ENCODE assay signal across 8 cellular contexts in the genomic region with DNA sequence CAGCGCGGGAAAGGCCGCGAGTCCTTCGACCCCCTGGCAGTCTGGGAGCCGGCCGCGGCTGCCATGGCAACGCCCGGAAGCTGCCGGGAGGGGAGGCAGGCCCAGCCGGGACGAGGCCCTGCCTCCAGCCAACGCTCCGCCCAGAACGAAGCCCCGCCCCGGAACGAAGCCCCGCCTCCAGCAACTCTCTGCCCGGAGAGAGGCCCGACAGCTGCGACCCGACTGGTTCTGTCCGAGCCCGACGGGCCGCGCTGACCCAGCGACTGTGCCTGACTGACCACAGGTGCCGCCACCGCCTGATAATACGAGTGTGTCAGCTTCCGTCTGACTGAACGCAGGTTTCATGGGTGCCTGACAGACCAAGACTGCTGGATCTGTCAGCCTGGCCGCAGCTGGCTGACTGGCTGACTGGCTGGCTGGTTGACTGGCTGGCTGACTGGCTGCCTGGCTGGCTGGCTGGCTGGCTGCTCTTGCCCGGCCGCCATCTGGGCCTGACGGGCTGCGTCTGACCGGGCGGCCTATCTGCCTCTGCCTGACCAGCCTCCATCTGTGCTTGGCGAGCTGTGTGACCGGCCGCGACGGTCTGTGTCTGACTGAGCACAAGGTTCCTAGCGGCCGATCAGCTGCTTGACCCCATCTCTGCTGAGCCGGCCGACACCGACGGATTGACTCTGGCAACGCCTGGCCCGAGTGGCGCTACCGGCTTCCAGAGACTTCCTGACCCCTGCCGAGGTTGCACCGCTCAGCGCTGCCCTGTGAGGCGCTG.
A peak's percentile ranks its signal among the peaks of the same experiment; 100 is the strongest.
DNase-seq lines count a peak whose midpoint lies in the region; ATAC-seq and TF ChIP-seq lines count a peak whose summit lies in the region.

No MANE protein-coding gene starts in this region.

- peak overlapping the region; percentile 66 for H3K9ac ChIP-seq in Karpas-422 (ENCODE audit: low read length)
- peak overlapping the region; percentile 80 for H3K9ac ChIP-seq in neural cell (ENCODE audit: low read length)

- H3K9me3 ChIP-seq in Karpas-422 (ENCODE audit: low read length) = no peaks in the 10 kb centered on the region
- no peaks in the 10 kb centered on the region for H3K9me3 ChIP-seq in neural cell (ENCODE audit: low read length)

- H3K4me2 ChIP-seq in Karpas-422 (ENCODE audit: low read depth, low read length, poor library complexity, severe bottlenecking) (peak overlapping the region; percentile 78), neural cell (ENCODE audit: low read length) (peak overlapping the region; percentile 78)

- H3K79me2 ChIP-seq in Karpas-422 (ENCODE audit: low read length) = no peaks in the 10 kb centered on the region
- no peaks in the 10 kb centered on the region for H3K79me2 ChIP-seq in neural cell (replicated peaks; ENCODE audit: insufficient read depth, low read length)

- peak; percentile 88 for ATAC-seq in GM21737 (IDR thresholded peaks at IDR 0.05; ENCODE audit: unreplicated experiment)

- peaks cover 2% of the 10 kb centered on the region for H3K27me3 Mint-ChIP-seq in stimulated activated naive CD8-positive, alpha-beta T cell treated with anti-CD3 and anti-CD28 coated beads, Interleukin-15, Interleukin-2, amounts not matched to agents 100 ng/mL and 50 ng/mL, for 24 hours

- H2AFZ ChIP-seq in Karpas-422 (ENCODE audit: low read length) = peak overlapping the region; percentile 87; the same call in 1 of the 2 replicates
- H2AFZ ChIP-seq in neural cell (ENCODE audit: low read depth, low read length) = peak overlapping the region; percentile 89

- H3F3A ChIP-seq in neural cell (ENCODE audit: insufficient read depth, low read length, poor library complexity, severe bottlenecking) = no peaks in the 10 kb centered on the region

- H3K9me3 Mint-ChIP-seq in stimulated activated naive CD8-positive, alpha-beta T cell treated with anti-CD3 and anti-CD28 coated beads, Interleukin-15, Interleukin-2, amounts not matched to agents 100 ng/mL and 50 ng/mL, for 24 hours = no peaks in the 10 kb centered on the region

- TF ChIP-seq CTCF in fibroblast of the aortic adventitia (IDR thresholded peaks at IDR 0.05; ENCODE audit: insufficient read depth, low read length) = no peak
- no peak for TF ChIP-seq CTCF in neural cell (IDR thresholded peaks at IDR 0.05; ENCODE audit: poor library complexity, severe bottlenecking)

- TF ChIP-seq RAD21 in neural cell (conservative IDR thresholded peaks at IDR 0.05) = no peak

- peak overlapping the region; percentile 83 for H3K4me3 Mint-ChIP-seq in stimulated activated naive CD8-positive, alpha-beta T cell treated with anti-CD3 and anti-CD28 coated beads, Interleukin-15, Interleukin-2, amounts not matched to agents 100 ng/mL and 50 ng/mL, for 24 hours

- no peaks in the 10 kb centered on the region for H4K20me1 ChIP-seq in Karpas-422 (ENCODE audit: insufficient read depth, low read depth, low read length)
- no peaks in the 10 kb centered on the region for H4K20me1 ChIP-seq in neural cell (ENCODE audit: insufficient read depth)

- peaks cover 4% of the 10 kb centered on the region; the same call in 1 of the 2 replicates for H3K27me3 ChIP-seq in Karpas-422 (ENCODE audit: low read length)
- no peaks in the 10 kb centered on the region for H3K27me3 ChIP-seq in neural cell (ENCODE audit: insufficient read depth, low read depth, low read length)

- no peaks in the 10 kb centered on the region for H3K36me3 ChIP-seq in Karpas-422 (ENCODE audit: insufficient read depth, low read length)
- H3K36me3 ChIP-seq in neural cell (ENCODE audit: insufficient read depth, low read length) = no peaks in the 10 kb centered on the region

- DNase-seq in DMS53 treated with DMSO at 0.1 percent for 48 hours (lab: John Stamatoyannopoulos, UW; ENCODE audit: unreplicated experiment) (peak; percentile 87), Karpas-422 (peak; percentile 94), RPMI7951 (ENCODE audit: low read depth) (peak; percentile 89), fibroblast of the aortic adventitia (ENCODE audit: low read depth) (peak; percentile 75)
- peak; percentile 92 for DNase-seq in activated effector memory CD4-positive, alpha-beta T cell treated with Interleukin-2 at 50 U/mL for 16 hours

- H3K27ac Mint-ChIP-seq in stimulated activated naive CD8-positive, alpha-beta T cell treated with anti-CD3 and anti-CD28 coated beads, Interleukin-15, Interleukin-2, amounts not matched to agents 100 ng/mL and 50 ng/mL, for 24 hours = no peak overlapping the region

- no peaks in the 10 kb centered on the region for H3K36me3 Mint-ChIP-seq in stimulated activated naive CD8-positive, alpha-beta T cell treated with anti-CD3 and anti-CD28 coated beads, Interleukin-15, Interleukin-2, amounts not matched to agents 100 ng/mL and 50 ng/mL, for 24 hours (ENCODE audit: low read depth)

- peaks cover 3% of the 10 kb centered on the region for H3K4me1 Mint-ChIP-seq in stimulated activated naive CD8-positive, alpha-beta T cell treated with anti-CD3 and anti-CD28 coated beads, Interleukin-15, Interleukin-2, amounts not matched to agents 100 ng/mL and 50 ng/mL, for 24 hours (ENCODE audit: low read depth)

- H3K27ac ChIP-seq in Karpas-422 (ENCODE audit: low read length) (no peak overlapping the region), neural cell (ENCODE audit: low read length) (peak overlapping the region; percentile 79)

- no peak for TF ChIP-seq EP300 in neural cell (conservative IDR thresholded peaks at IDR 0.05; ENCODE audit: poor library complexity, severe bottlenecking)

- H3K4me3 ChIP-seq in Karpas-422 (ENCODE audit: low read length) (peak overlapping the region; percentile 67), fibroblast of the aortic adventitia (ENCODE audit: low read depth, low read length) (peak overlapping the region; percentile 65), neural cell (ENCODE audit: low read length) (peak overlapping the region; percentile 75)

- peaks cover 7% of the 10 kb centered on the region for H3K4me1 ChIP-seq in Karpas-422 (ENCODE audit: low read length)

- H3K9me2 ChIP-seq in Karpas-422 (replicated peaks; ENCODE audit: insufficient read depth, low read length) = no peaks in the 10 kb centered on the region
- H3K9me2 ChIP-seq in neural cell (ENCODE audit: insufficient read depth, low read length) = no peaks in the 10 kb centered on the region

TF ChIP-seq in neural cell, 6 proteins besides CTCF, POLR2A, EP300 and RAD21:
- peak; percentile 29 for TF ChIP-seq TAF1 (IDR thresholded peaks at IDR 0.05; ENCODE audit: low read depth)
- TF ChIP-seq EZH2 (IDR thresholded peaks at IDR 0.05; ENCODE audit: borderline replicate concordance, insufficient read depth, low read length, poor library complexity, severe bottlenecking) = no peak
- TF ChIP-seq SMC3 (conservative IDR thresholded peaks at IDR 0.05; ENCODE audit: poor library complexity) = no peak
- TF ChIP-seq, protein P1, sequence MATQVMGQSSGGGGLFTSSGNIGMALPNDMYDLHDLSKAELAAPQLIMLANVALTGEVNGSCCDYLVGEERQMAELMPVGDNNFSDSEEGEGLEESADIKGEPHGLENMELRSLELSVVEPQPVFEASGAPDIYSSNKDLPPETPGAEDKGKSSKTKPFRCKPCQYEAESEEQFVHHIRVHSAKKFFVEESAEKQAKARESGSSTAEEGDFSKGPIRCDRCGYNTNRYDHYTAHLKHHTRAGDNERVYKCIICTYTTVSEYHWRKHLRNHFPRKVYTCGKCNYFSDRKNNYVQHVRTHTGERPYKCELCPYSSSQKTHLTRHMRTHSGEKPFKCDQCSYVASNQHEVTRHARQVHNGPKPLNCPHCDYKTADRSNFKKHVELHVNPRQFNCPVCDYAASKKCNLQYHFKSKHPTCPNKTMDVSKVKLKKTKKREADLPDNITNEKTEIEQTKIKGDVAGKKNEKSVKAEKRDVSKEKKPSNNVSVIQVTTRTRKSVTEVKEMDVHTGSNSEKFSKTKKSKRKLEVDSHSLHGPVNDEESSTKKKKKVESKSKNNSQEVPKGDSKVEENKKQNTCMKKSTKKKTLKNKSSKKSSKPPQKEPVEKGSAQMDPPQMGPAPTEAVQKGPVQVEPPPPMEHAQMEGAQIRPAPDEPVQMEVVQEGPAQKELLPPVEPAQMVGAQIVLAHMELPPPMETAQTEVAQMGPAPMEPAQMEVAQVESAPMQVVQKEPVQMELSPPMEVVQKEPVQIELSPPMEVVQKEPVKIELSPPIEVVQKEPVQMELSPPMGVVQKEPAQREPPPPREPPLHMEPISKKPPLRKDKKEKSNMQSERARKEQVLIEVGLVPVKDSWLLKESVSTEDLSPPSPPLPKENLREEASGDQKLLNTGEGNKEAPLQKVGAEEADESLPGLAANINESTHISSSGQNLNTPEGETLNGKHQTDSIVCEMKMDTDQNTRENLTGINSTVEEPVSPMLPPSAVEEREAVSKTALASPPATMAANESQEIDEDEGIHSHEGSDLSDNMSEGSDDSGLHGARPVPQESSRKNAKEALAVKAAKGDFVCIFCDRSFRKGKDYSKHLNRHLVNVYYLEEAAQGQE (IDR thresholded peaks at IDR 0.05; ENCODE audit: borderline replicate concordance) = peak; percentile 34
- peak; percentile 67 for TF ChIP-seq POLR2AphosphoS5 (IDR thresholded peaks at IDR 0.05)
- no peak for TF ChIP-seq MXI1 (conservative IDR thresholded peaks at IDR 0.05; ENCODE audit: poor library complexity, severe bottlenecking)
